15 cellular contexts compared by ENCODE assay signal in the genomic region with DNA sequence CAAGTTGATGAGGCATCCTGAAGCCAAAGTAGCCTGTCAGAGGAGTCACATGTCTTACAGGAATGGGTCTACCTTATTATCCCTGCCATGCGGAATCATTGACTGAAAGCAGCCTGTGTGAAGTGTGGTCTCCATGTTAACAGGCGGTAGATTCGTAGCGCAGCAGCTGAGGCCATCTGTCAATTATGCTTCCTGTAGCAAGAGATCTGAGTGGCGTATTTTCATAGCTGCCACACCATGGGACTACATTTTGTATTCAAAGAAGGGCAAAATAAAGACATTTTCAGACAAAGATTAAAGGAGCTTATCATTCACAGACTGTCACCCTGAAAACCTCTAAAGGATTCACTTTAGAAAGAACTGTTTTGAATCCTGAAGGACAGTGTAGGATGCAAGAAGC. TPM values are rescaled to one million over a fixed set of nuclear protein-coding genes. Genes with fewer than 3 reads are reported as not detected.
DNase-seq lines count a peak whose midpoint lies in the region; ATAC-seq and TF ChIP-seq lines count a peak whose summit lies in the region.
"Had no signal": no experiment of that assay in that cellular context is flagged by ENCODE, and none has a peak within 500 bp of the region (broad histone marks: within the 10 kb centered on the region; RNA-seq: fewer than 3 reads in every experiment).

No MANE protein-coding gene starts in this region.

- H3K27me3 Mint-ChIP-seq in glutamatergic neuron (ENCODE audit: unreplicated experiment) (peaks cover 5% of the 10 kb centered on the region), osteocyte (ENCODE audit: unreplicated experiment) (no peaks in the 10 kb centered on the region)

- H3K4me3 Mint-ChIP-seq in glutamatergic neuron (ENCODE audit: unreplicated experiment), result peak overlapping the region; percentile 58
- no peak overlapping the region for H3K4me3 Mint-ChIP-seq in osteocyte (ENCODE audit: unreplicated experiment)

- intact Hi-C loops in left colon (cut with DNase I, micrococcal nuclease), result no loop called here

- in situ Hi-C loops in KBM-7 (cut with MboI; ENCODE audit: low pct_unique_long_range_greater_than_20kb, low sequenced_read_pairs), result no loop called here

- H3K4me1 Mint-ChIP-seq in glutamatergic neuron (ENCODE audit: low read depth, unreplicated experiment), result peaks cover 16% of the 10 kb centered on the region
- peaks cover 5% of the 10 kb centered on the region for H3K4me1 Mint-ChIP-seq in osteocyte (ENCODE audit: unreplicated experiment)

- H3K9me3 Mint-ChIP-seq in glutamatergic neuron (ENCODE audit: unreplicated experiment), result peaks cover 5% of the 10 kb centered on the region
- H3K9me3 Mint-ChIP-seq in osteocyte (ENCODE audit: unreplicated experiment), result peaks cover 5% of the 10 kb centered on the region

- no peak for ATAC-seq in left colon
- ATAC-seq in HG03139 (IDR thresholded peaks at IDR 0.05; ENCODE audit: unreplicated experiment), result no peak
- ATAC-seq: Right ventricle myocardium inferior had no signal

- H3K27ac Mint-ChIP-seq in glutamatergic neuron (ENCODE audit: unreplicated experiment), result peak overlapping the region; percentile 96
- H3K27ac Mint-ChIP-seq in osteocyte (ENCODE audit: unreplicated experiment), result no peak overlapping the region

- TF ChIP-seq CTCF in glutamatergic neuron (IDR thresholded peaks at IDR 0.05; ENCODE audit: partially characterized antibody, unreplicated experiment) (no peak), osteocyte (IDR thresholded peaks at IDR 0.05) (no peak)

- DNase-seq in DMS 273 treated with DMSO at 0.1 percent for 48 hours (lab: John Stamatoyannopoulos, UW) (peak; percentile 18), KBM-7 (peak; percentile 53), NCI-H524 (lab: John Stamatoyannopoulos, UW) (peak; percentile 64 to 85), glutamatergic neuron (peak; percentile 49), left colon (no peak), osteocyte (ENCODE audit: extremely low spot score, unreplicated experiment) (no peak)
- DNase-seq: ACHN; DND-41; NCI-H1105 treated with DMSO at 0.1 percent for 48 hours; NCI-H2029; NCI-H226; NCI-H526 treated with DMSO at 0.1 percent for 48 hours; NK-92 treated with Interleukin-12 subunit alpha and Interleukin-12 subunit beta, amount 100 ng/mL, for 24 hours had no signal

- H3K36me3 Mint-ChIP-seq in glutamatergic neuron (ENCODE audit: unreplicated experiment) (no peaks in the 10 kb centered on the region), osteocyte (ENCODE audit: unreplicated experiment) (no peaks in the 10 kb centered on the region)

RNA-seq across cellular contexts. Expression of a gene that starts 11.2 kb away (rescaled TPM):
- total RNA-seq in glutamatergic neuron (ENCODE audit: unreplicated experiment) (59.8 TPM), left colon (10 to 100 TPM; 60.1 to 60.6 TPM), osteocyte (52.4 and 53.0 TPM in 2 replicates)

Comparison
In these comparisons a context has a peak if more than half of its experiments do, and no peak if none do; other contexts are left out.
1. DNase-seq: peak in DMS 273 treated with DMSO at 0.1 percent for 48 hours (single experiment), KBM-7 (single experiment), NCI-H524 (2 of 2) and glutamatergic neuron (single experiment); none in left colon (0 of 2) and osteocyte (single experiment).